In the genomic region with DNA sequence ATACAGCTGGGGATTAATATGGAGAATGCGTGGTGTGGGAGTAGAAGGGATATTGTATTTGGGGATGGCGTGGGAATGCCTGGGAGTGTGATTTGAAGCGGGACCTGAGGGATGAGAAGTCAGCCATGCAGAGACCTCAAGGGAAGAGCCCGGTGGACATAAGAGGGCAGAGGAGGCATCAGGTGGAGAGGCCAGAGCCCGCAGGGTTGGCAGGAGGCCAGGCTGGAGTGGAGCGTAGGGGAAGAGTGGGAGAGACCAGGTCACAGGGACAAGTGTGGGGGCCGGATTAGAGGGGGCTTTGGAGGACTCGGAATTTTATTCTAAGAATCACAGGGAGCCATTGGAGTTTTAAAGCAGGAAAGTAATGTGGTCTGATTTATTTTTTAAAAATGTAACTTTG, we compare ENCODE assay signal across 11 cellular contexts. TPM values are rescaled to one million over a fixed set of nuclear protein-coding genes. Genes with fewer than 3 reads are reported as not detected.
DNase-seq lines count a peak whose midpoint lies in the region; ATAC-seq, FAIRE-seq and TF ChIP-seq lines count a peak whose summit lies in the region.
"Had no signal": no experiment of that assay in that cellular context is flagged by ENCODE, and none has a peak within 500 bp of the region (broad histone marks: within the 10 kb centered on the region; RNA-seq: fewer than 3 reads in every experiment).

No MANE protein-coding gene starts in this region.

- no peaks in the 10 kb centered on the region for H3K9me3 Mint-ChIP-seq in brain
- no peaks in the 10 kb centered on the region for H3K9me3 Mint-ChIP-seq in nephron

- H2BK120ac ChIP-seq in IMR-90 (ENCODE audit: low read depth, low read length) = no peak overlapping the region

- POLR2A ChIA-PET in IMR-90 (lab: Charles Lee; ENCODE audit: unreplicated experiment) = no interaction called here

- no peak overlapping the region for H3K4me2 ChIP-seq in IMR-90 (ENCODE audit: low read depth, low read length)

- no peak overlapping the region for H2AFZ ChIP-seq in IMR-90 (replicated peaks; ENCODE audit: low read length, poor library complexity)

- H3K14ac ChIP-seq in IMR-90 (replicated peaks; ENCODE audit: low read depth, low read length) = no peak overlapping the region

- H3K23ac ChIP-seq in IMR-90 (ENCODE audit: low read depth, low read length) = peak overlapping the region; percentile 65; the same call in 1 of the 2 replicates

- H3K36me3 ChIP-seq in IMR-90 (ENCODE audit: control insufficient read depth, insufficient read depth, low read length) = peaks cover 4% of the 10 kb centered on the region
- H3K36me3 ChIP-seq: uterus had no signal

- H3K4ac ChIP-seq in IMR-90 (ENCODE audit: low read depth, low read length) = no peak overlapping the region

- TF ChIP-seq POLR2A in IMR-90 (IDR thresholded peaks at IDR 0.05; ENCODE audit: low read depth, low read length) (no peak), GM12892 (IDR thresholded peaks at IDR 0.05; ENCODE audit: low read depth, low read length) (no peak)

- H2AK5ac ChIP-seq in IMR-90 (ENCODE audit: low read depth, low read length) = no peak overlapping the region

- CTCF ChIA-PET in IMR-90 (lab: Yijun Ruan, JAX) = interaction anchor here (0.6 kb wide), 1 partner anchor 401 kb away, joined by 3 read pairs; no protein-coding TSS in a partner anchor

- intact Hi-C loops in IMR-90 (cut with micrococcal nuclease) = loop anchor here (10.0 kb wide), 1 partner anchor 226 kb away; the partner anchor contains the start of gene BRAF

- H2BK15ac ChIP-seq in IMR-90 (ENCODE audit: low read depth, low read length) = no peak overlapping the region

- no peak overlapping the region for H4K8ac ChIP-seq in IMR-90 (ENCODE audit: low read depth in 2 of 2, low read length in 2 of 2)

- H2BK5ac ChIP-seq in IMR-90 (ENCODE audit: low read depth, low read length, poor library complexity, severe bottlenecking) = no peak overlapping the region

- H3K4me1 ChIP-seq in IMR-90 (ENCODE audit: control insufficient read depth, insufficient read depth, low read length) = peaks cover 5% of the 10 kb centered on the region
- H3K4me1 ChIP-seq: uterus had no signal

- H4K5ac ChIP-seq in IMR-90 (ENCODE audit: low read depth, low read length) = no peak overlapping the region

- no peak overlapping the region for H4K91ac ChIP-seq in IMR-90 (ENCODE audit: insufficient read depth, low read depth, low read length)

- no peak overlapping the region for H3K27ac ChIP-seq in IMR-90 (ENCODE audit: insufficient read depth, low read length)
- H3K27ac ChIP-seq: uterus had no signal

- no peak for FAIRE-seq in GM12892 (lab: Jason Lieb, UNC)
- FAIRE-seq: frontal cortex had no signal

- no TSS peak for BruUV-seq in IMR-90 (replicated peaks; lab: Mats Ljungman, UMichigan)

- no peaks in the 10 kb centered on the region for H3K9me3 ChIP-seq in IMR-90 (ENCODE audit: control insufficient read depth, insufficient read depth, low read length)
- H3K9me3 ChIP-seq: uterus had no signal

- peak overlapping the region; percentile 20 for H2AK9ac ChIP-seq in IMR-90 (replicated peaks; ENCODE audit: low read depth, low read length, poor library complexity)

- no peaks in the 10 kb centered on the region for H3K27me3 ChIP-seq in IMR-90 (ENCODE audit: control insufficient read depth, insufficient read depth, low read length)
- H3K27me3 ChIP-seq: uterus had no signal

- no peak for TF ChIP-seq RAD21 in IMR-90 (IDR thresholded peaks at IDR 0.05; ENCODE audit: low read length)

- peaks cover 23% of the 10 kb centered on the region for H3K36me3 Mint-ChIP-seq in brain
- H3K36me3 Mint-ChIP-seq in nephron (ENCODE audit: low read depth) = peaks cover 20% of the 10 kb centered on the region

- DNase-seq in NCI-H82 (lab: John Stamatoyannopoulos, UW) (peak; percentile 11), NCI-H82 treated with DMSO at 0.1 percent for 48 hours (lab: John Stamatoyannopoulos, UW; ENCODE audit: unreplicated experiment) (no peak), IMR-90 (no peak), GM12892 (ENCODE audit: insufficient read length) (no peak), NCI-H1930 (lab: John Stamatoyannopoulos, UW) (no peak), UCSD-AML1 (lab: John Stamatoyannopoulos, UW; ENCODE audit: unreplicated experiment) (no peak)
- DNase-seq: activated CD4-positive, alpha-beta T cell treated with anti-CD3 and anti-CD28 coated beads for 4 hours had no signal

- H4K20me1 ChIP-seq in IMR-90 (ENCODE audit: insufficient read depth, low read length) = no peaks in the 10 kb centered on the region; the same call in 1 of the 2 replicates

- peak overlapping the region; percentile 16 to 100 (median 99) for H3K27ac Mint-ChIP-seq in brain
- peak overlapping the region; percentile 35 to 100 (median 46) for H3K27ac Mint-ChIP-seq in nephron

- H2BK20ac ChIP-seq in IMR-90 (ENCODE audit: low read depth, low read length) = no peak overlapping the region

- ATAC-seq in IMR-90 (ENCODE audit: low read depth) = no peak

- H3K4me3 ChIP-seq in IMR-90 (ENCODE audit: insufficient read depth, low read depth, low read length) = no peak overlapping the region

- peaks cover 15 to 44% of the 10 kb centered on the region in 2 experiments; a peak in 3 of 4 replicates for H3K79me1 ChIP-seq in IMR-90 (ENCODE audit: low read depth in 1 of 2, low read length in 2 of 2)

- H3K4me1 Mint-ChIP-seq in brain (peaks cover 42% of the 10 kb centered on the region), nephron (peaks cover 33% of the 10 kb centered on the region)

- H3K27me3 Mint-ChIP-seq in brain = peaks cover 6% of the 10 kb centered on the region
- H3K27me3 Mint-ChIP-seq in nephron (ENCODE audit: low read depth) = no peaks in the 10 kb centered on the region

- H3K4me3 Mint-ChIP-seq in brain (peak overlapping the region; percentile 91 to 99 (median 95)), nephron (peak overlapping the region; percentile 97 to 99 (median 97))

- dilution Hi-C loops in IMR-90 (cut with HindIII; ENCODE audit: low sequenced_read_pairs, unreplicated experiment) = no loop called here

- peaks cover 6% of the 10 kb centered on the region; the same call in 1 of the 2 replicates for H3K9me1 ChIP-seq in IMR-90 (ENCODE audit: insufficient read depth, low read length)

- no peak overlapping the region for H3K56ac ChIP-seq in IMR-90 (ENCODE audit: extremely low read depth, insufficient read depth, low read length)

- WGBS in IMR-90 (ENCODE audit: extremely low coverage in 2 of 2, insufficient read length in 1 of 2), 2 experiments = 93 to 95% methylated on average over 2 to 5 of the region's 8 CpGs

- TF ChIP-seq CTCF in IMR-90 (conservative IDR thresholded peaks at IDR 0.05; ENCODE audit: low read depth, low read length) (no peak), brain (conservative IDR thresholded peaks at IDR 0.05) (no peak), nephron (IDR thresholded peaks at IDR 0.05; ENCODE audit: unreplicated experiment in 3 of 3) (no peak)

- no peak overlapping the region for H3K18ac ChIP-seq in IMR-90 (ENCODE audit: low read depth, low read length)

- in situ Hi-C loops in IMR-90 (cut with MboI; ENCODE audit: low sequenced_read_pairs) = no loop called here

- no peak overlapping the region for H3K9ac ChIP-seq in IMR-90 (ENCODE audit: low read depth, low read length)

TF ChIP-seq in IMR-90, 13 proteins besides CTCF, POLR2A, EP300 and RAD21 (continues in another document):
- TF ChIP-seq SMC3 (IDR thresholded peaks at IDR 0.05; ENCODE audit: low read depth, low read length) (no peak), MAZ (IDR thresholded peaks at IDR 0.05; ENCODE audit: borderline replicate concordance, low read depth, low read length) (no peak), RCOR1 (IDR thresholded peaks at IDR 0.05; ENCODE audit: insufficient replicate concordance, low read length) (no peak), MXI1 (IDR thresholded peaks at IDR 0.05; ENCODE audit: borderline replicate concordance, low read depth, low read length) (no peak), FOS (IDR thresholded peaks at IDR 0.05; ENCODE audit: low read depth, low read length) (no peak), CEBPB (IDR thresholded peaks at IDR 0.05; ENCODE audit: low read depth, low read length) (no peak), BHLHE40 (IDR thresholded peaks at IDR 0.05; ENCODE audit: low read depth, low read length) (no peak)
- TF ChIP-seq, protein P1, sequence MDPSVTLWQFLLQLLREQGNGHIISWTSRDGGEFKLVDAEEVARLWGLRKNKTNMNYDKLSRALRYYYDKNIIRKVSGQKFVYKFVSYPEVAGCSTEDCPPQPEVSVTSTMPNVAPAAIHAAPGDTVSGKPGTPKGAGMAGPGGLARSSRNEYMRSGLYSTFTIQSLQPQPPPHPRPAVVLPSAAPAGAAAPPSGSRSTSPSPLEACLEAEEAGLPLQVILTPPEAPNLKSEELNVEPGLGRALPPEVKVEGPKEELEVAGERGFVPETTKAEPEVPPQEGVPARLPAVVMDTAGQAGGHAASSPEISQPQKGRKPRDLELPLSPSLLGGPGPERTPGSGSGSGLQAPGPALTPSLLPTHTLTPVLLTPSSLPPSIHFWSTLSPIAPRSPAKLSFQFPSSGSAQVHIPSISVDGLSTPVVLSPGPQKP (IDR thresholded peaks at IDR 0.05; ENCODE audit: borderline replicate concordance, low read depth, low read length) = no peak

RNA-seq across cellular contexts. Expression of gene NDUFB2, which starts 2.0 kb away (rescaled TPM):
- 81.7 and 136 TPM in 2 replicates for total RNA-seq in IMR-90 (2012; rRNA removed)
- 143 and 170 TPM in 2 replicates for polyA plus RNA-seq in IMR-90 (2012; rRNA removed)
- 591 and 666 TPM in 2 replicates for polyA plus RNA-seq in IMR-90 (2012; cell fraction: cytosol; rRNA removed)
- polyA plus RNA-seq in IMR-90 (2012; cell fraction: nucleus; rRNA removed; ENCODE audit: low replicate concordance) = 135 and 207 TPM in 2 replicates
- 340 TPM for polyA plus RNA-seq in brain (ENCODE audit: insufficient read depth, low read depth, low replicate concordance)
- polyA plus RNA-seq in GM12892 (2012; ENCODE audit: missing spikeins) = 176 TPM

RNA-seq across cellular contexts. Expression of gene ADCK2, which starts 25.7 kb away (rescaled TPM):
- total RNA-seq in IMR-90 (2012; rRNA removed) = 7.5 and 10.0 TPM in 2 replicates
- polyA plus RNA-seq in IMR-90 (2012; rRNA removed) = 6.9 and 7.1 TPM in 2 replicates
- 5.8 and 9.5 TPM in 2 replicates for polyA plus RNA-seq in IMR-90 (2012; cell fraction: cytosol; rRNA removed)
- polyA plus RNA-seq in IMR-90 (2012; cell fraction: nucleus; rRNA removed; ENCODE audit: low replicate concordance) = 5.3 and 5.7 TPM in 2 replicates
- polyA plus RNA-seq in brain (ENCODE audit: insufficient read depth, low read depth, low replicate concordance) = 45.7 TPM
- 12.2 TPM for polyA plus RNA-seq in GM12892 (2012; ENCODE audit: missing spikeins)

RNA-seq across cellular contexts. Expression of gene DENND2A, which starts 57.9 kb away (rescaled TPM):
- 7.5 and 7.8 TPM in 2 replicates for total RNA-seq in IMR-90 (2012; rRNA removed)
- polyA plus RNA-seq in IMR-90 (2012; rRNA removed) (7.4 and 10.3 TPM in 2 replicates), brain (ENCODE audit: insufficient read depth, low read depth, low replicate concordance) (49.3 TPM)
- 7.5 and 18.0 TPM in 2 replicates for polyA plus RNA-seq in IMR-90 (2012; cell fraction: cytosol; rRNA removed)
- polyA plus RNA-seq in IMR-90 (2012; cell fraction: nucleus; rRNA removed; ENCODE audit: low replicate concordance) = 14.9 and 25.0 TPM in 2 replicates
- not detected for polyA plus RNA-seq in GM12892 (2012; ENCODE audit: missing spikeins)
